ENCODE assay signal across 8 cellular contexts in the genomic region with DNA sequence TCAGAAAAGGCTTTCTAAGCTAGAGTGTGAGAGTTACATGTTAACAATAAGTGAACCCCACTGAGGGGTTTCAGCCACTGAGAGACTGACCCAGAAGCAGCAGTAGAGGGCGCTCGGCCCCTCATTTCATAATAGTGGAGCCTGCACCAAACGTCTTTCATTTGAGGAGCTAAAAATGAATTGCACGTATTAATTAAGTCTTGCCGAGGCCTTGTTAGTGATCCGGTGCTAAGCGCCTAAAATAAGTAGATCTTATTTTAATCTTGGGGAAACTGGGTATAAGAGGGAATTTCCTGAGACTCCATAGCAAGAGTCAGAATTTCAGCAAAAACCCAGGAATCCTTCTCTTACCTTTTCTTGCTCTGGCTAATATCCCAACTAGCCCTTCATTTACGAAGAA.
A peak's percentile ranks its signal among the peaks of the same experiment; 100 is the strongest.
DNase-seq lines count a peak whose midpoint lies in the region; ATAC-seq and TF ChIP-seq lines count a peak whose summit lies in the region.

No MANE protein-coding gene starts in this region.

- 21% methylated on average over 8 of the region's 8 CpGs for WGBS in suprapubic skin

- DNase-seq in AG10803 (ENCODE audit: low read depth): peak; percentile 66
- peak; percentile 29 for DNase-seq in GM19240 (ENCODE audit: insufficient read length, low spot score)
- DNase-seq in OCI-M2 (lab: John Stamatoyannopoulos, UW; ENCODE audit: unreplicated experiment): peak; percentile 38
- peak; percentile 60 to 63 for DNase-seq in activated T-cell treated with anti-CD3 and anti-CD28 coated beads, Interleukin-2, amount 50 U/mL, for 72 hours
- DNase-seq in fibroblast of peridontal ligament (ENCODE audit: extremely low read depth): peak; percentile 80
- peak; percentile 66 for DNase-seq in neural crest cell (ENCODE audit: low read depth, low spot score)
- no peak for DNase-seq in suprapubic skin (ENCODE audit: low spot score in 2 of 2)

- H3K27ac Mint-ChIP-seq in activated T-cell treated with anti-CD3 and anti-CD28 coated beads, Interleukin-2, amount 50 U/mL, for 72 hours: no peak overlapping the region
- no peak overlapping the region for H3K27ac Mint-ChIP-seq in neural crest cell (ENCODE audit: unreplicated experiment)

- H3K27me3 ChIP-seq in suprapubic skin: no peaks in the 10 kb centered on the region

- H3K9me3 ChIP-seq in suprapubic skin: no peaks in the 10 kb centered on the region

- no peaks in the 10 kb centered on the region for H3K9me3 Mint-ChIP-seq in activated T-cell treated with anti-CD3 and anti-CD28 coated beads, Interleukin-2, amount 50 U/mL, for 72 hours
- no peaks in the 10 kb centered on the region for H3K9me3 Mint-ChIP-seq in neural crest cell

- H3K4me1 Mint-ChIP-seq in activated T-cell treated with anti-CD3 and anti-CD28 coated beads, Interleukin-2, amount 50 U/mL, for 72 hours (ENCODE audit: low read depth): peaks cover 18% of the 10 kb centered on the region
- peaks cover 12% of the 10 kb centered on the region for H3K4me1 Mint-ChIP-seq in neural crest cell

- peaks cover 0 to 2% of the 10 kb centered on the region in 2 donors for H3K36me3 Mint-ChIP-seq in activated T-cell treated with anti-CD3 and anti-CD28 coated beads, Interleukin-2, amount 50 U/mL, for 72 hours (ENCODE audit: insufficient read depth in 2 of 2)
- no peaks in the 10 kb centered on the region for H3K36me3 Mint-ChIP-seq in neural crest cell (ENCODE audit: low read depth)

- TF ChIP-seq POLR2A in suprapubic skin (IDR thresholded peaks at IDR 0.05): no peak

- no peak for TF ChIP-seq EP300 in Ishikawa (IDR thresholded peaks at IDR 0.05; ENCODE audit: borderline replicate concordance)
- TF ChIP-seq EP300 in suprapubic skin (IDR thresholded peaks at IDR 0.05): no peak

- ATAC-seq in activated T-cell treated with anti-CD3 and anti-CD28 coated beads, Interleukin-2, amount 50 U/mL, for 72 hours (replicated peaks in 1 of 2): peak; percentile 60 to 71

- TF ChIP-seq RAD21 in Ishikawa (IDR thresholded peaks at IDR 0.05; ENCODE audit: low read depth): peak; percentile 82

- H3K27me3 Mint-ChIP-seq in activated T-cell treated with anti-CD3 and anti-CD28 coated beads, Interleukin-2, amount 50 U/mL, for 72 hours (ENCODE audit: low read depth): no peaks in the 10 kb centered on the region
- H3K27me3 Mint-ChIP-seq in neural crest cell (ENCODE audit: low read depth): no peaks in the 10 kb centered on the region

- no peak overlapping the region for H3K4me3 ChIP-seq in AG10803 (ENCODE audit: low read length)
- no peak overlapping the region for H3K4me3 ChIP-seq in suprapubic skin

- TF ChIP-seq CTCF in AG10803 (conservative IDR thresholded peaks at IDR 0.05; ENCODE audit: low read length) (peak; percentile 97), neural crest cell (conservative IDR thresholded peaks at IDR 0.05) (peak; percentile 88), suprapubic skin (IDR thresholded peaks at IDR 0.05) (peak; percentile 49 to 73)

- H3K4me3 Mint-ChIP-seq in activated T-cell treated with anti-CD3 and anti-CD28 coated beads, Interleukin-2, amount 50 U/mL, for 72 hours: no peak overlapping the region
- H3K4me3 Mint-ChIP-seq in neural crest cell: no peak overlapping the region

- H3K27ac ChIP-seq in suprapubic skin: no peak overlapping the region

- no peaks in the 10 kb centered on the region for H3K36me3 ChIP-seq in suprapubic skin

- no peaks in the 10 kb centered on the region for H3K4me1 ChIP-seq in suprapubic skin

TF ChIP-seq in Ishikawa, 13 proteins besides CTCF, POLR2A, EP300 and RAD21:
- no peak for TF ChIP-seq ZBTB7A (IDR thresholded peaks at IDR 0.05; ENCODE audit: low read depth)
- TF ChIP-seq YY1 (IDR thresholded peaks at IDR 0.05; ENCODE audit: low read depth): no peak
- no peak for TF ChIP-seq CREB1 (IDR thresholded peaks at IDR 0.05; ENCODE audit: low read depth)
- no peak for TF ChIP-seq TEAD4 (IDR thresholded peaks at IDR 0.05)
- TF ChIP-seq EGR1 (IDR thresholded peaks at IDR 0.05): no peak
- TF ChIP-seq TCF12 (IDR thresholded peaks at IDR 0.05; ENCODE audit: low read depth): no peak
- TF ChIP-seq, protein P1, sequence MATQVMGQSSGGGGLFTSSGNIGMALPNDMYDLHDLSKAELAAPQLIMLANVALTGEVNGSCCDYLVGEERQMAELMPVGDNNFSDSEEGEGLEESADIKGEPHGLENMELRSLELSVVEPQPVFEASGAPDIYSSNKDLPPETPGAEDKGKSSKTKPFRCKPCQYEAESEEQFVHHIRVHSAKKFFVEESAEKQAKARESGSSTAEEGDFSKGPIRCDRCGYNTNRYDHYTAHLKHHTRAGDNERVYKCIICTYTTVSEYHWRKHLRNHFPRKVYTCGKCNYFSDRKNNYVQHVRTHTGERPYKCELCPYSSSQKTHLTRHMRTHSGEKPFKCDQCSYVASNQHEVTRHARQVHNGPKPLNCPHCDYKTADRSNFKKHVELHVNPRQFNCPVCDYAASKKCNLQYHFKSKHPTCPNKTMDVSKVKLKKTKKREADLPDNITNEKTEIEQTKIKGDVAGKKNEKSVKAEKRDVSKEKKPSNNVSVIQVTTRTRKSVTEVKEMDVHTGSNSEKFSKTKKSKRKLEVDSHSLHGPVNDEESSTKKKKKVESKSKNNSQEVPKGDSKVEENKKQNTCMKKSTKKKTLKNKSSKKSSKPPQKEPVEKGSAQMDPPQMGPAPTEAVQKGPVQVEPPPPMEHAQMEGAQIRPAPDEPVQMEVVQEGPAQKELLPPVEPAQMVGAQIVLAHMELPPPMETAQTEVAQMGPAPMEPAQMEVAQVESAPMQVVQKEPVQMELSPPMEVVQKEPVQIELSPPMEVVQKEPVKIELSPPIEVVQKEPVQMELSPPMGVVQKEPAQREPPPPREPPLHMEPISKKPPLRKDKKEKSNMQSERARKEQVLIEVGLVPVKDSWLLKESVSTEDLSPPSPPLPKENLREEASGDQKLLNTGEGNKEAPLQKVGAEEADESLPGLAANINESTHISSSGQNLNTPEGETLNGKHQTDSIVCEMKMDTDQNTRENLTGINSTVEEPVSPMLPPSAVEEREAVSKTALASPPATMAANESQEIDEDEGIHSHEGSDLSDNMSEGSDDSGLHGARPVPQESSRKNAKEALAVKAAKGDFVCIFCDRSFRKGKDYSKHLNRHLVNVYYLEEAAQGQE (IDR thresholded peaks at IDR 0.05; ENCODE audit: low read depth): no peak
- no peak for TF ChIP-seq NFIC (IDR thresholded peaks at IDR 0.05)
- TF ChIP-seq, protein P2, sequence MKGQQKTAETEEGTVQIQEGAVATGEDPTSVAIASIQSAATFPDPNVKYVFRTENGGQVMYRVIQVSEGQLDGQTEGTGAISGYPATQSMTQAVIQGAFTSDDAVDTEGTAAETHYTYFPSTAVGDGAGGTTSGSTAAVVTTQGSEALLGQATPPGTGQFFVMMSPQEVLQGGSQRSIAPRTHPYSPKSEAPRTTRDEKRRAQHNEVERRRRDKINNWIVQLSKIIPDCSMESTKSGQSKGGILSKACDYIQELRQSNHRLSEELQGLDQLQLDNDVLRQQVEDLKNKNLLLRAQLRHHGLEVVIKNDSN (IDR thresholded peaks at IDR 0.05): no peak
- TF ChIP-seq, protein P3, sequence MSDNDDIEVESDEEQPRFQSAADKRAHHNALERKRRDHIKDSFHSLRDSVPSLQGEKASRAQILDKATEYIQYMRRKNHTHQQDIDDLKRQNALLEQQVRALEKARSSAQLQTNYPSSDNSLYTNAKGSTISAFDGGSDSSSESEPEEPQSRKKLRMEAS (IDR thresholded peaks at IDR 0.05): no peak
- no peak for TF ChIP-seq FOXM1 (IDR thresholded peaks at IDR 0.05; ENCODE audit: borderline replicate concordance, low read depth)
- no peak for TF ChIP-seq CEBPB (IDR thresholded peaks at IDR 0.05)
- no peak for TF ChIP-seq TAF1 (IDR thresholded peaks at IDR 0.05; ENCODE audit: low read depth)

Comparison
In these comparisons a context has a peak if more than half of its experiments do, and no peak if none do; other contexts are left out.
1. DNase-seq: peak in AG10803 (single experiment), GM19240 (single experiment), OCI-M2 (single experiment), activated T-cell treated with anti-CD3 and anti-CD28 coated beads, Interleukin-2, amount 50 U/mL, for 72 hours (2 of 2), fibroblast of peridontal ligament (single experiment) and neural crest cell (single experiment); none in suprapubic skin (0 of 2).
2. Peak in every context shown above with its lines, with median percentiles within 50 percentile points of each other: CTCF ChIP-seq.